In genomic region chrX:17414057-17414658, GRCh38 we compare ENCODE assay signal across 17 cellular contexts. TPM values are rescaled to one million over a fixed set of nuclear protein-coding genes. Genes with fewer than 3 reads are reported as not detected.
DNase-seq lines count a peak whose midpoint lies in the region; ATAC-seq and TF ChIP-seq lines count a peak whose summit lies in the region.
"Had no signal": no experiment of that assay in that cellular context is flagged by ENCODE, and none has a peak within 500 bp of the region (broad histone marks: within the 10 kb centered on the region; RNA-seq: fewer than 3 reads in every experiment).

No MANE protein-coding gene starts in this region.

- DNase-seq in HPDE6-E6E7 (ENCODE audit: extremely low spot score): peak; percentile 22
- DNase-seq in activated naive CD8-positive, alpha-beta T cell treated with anti-CD3 and anti-CD28 coated beads for 36 hours: no peak
- no peak for DNase-seq in sciatic nerve (ENCODE audit: low spot score)
- DNase-seq in NCI-H2196 (lab: John Stamatoyannopoulos, UW; ENCODE audit: unreplicated experiment): no peak
- DNase-seq in COLO668 (lab: John Stamatoyannopoulos, UW; ENCODE audit: unreplicated experiment): no peak
- DNase-seq in SIG-M5 treated with dmso at 0.1 percent for 504 hours (lab: John Stamatoyannopoulos, UW; ENCODE audit: unreplicated experiment): no peak
- no peak for DNase-seq in 8988T
- DNase-seq: activated CD4-positive, alpha-beta T cell treated with anti-CD3 and anti-CD28 coated beads for 4 hours; DMS153; esophagus squamous epithelium had no signal

- no peak overlapping the region for H3K27ac ChIP-seq in gastroesophageal sphincter
- H3K27ac ChIP-seq: colonic mucosa, stomach had no signal

- no peak overlapping the region for H3K4me3 ChIP-seq in gastroesophageal sphincter
- H3K4me3 ChIP-seq: colonic mucosa, esophagus squamous epithelium, K562, stomach had no signal

- peak; percentile 25 for ATAC-seq in gastroesophageal sphincter
- peak; percentile 58 for ATAC-seq in sciatic nerve
- ATAC-seq: K562 had no signal

- H3K4me1 ChIP-seq in gastroesophageal sphincter: peaks cover 0 to 31% (median 0%) of the 10 kb centered on the region in 3 donors
- H3K4me1 ChIP-seq: colonic mucosa had no signal

- WGBS in gastroesophageal sphincter (ENCODE audit: low coverage in 1 of 2), 2 donors: 64 to 83% methylated on average over 1 to 7 of the region's 7 CpGs

- TF ChIP-seq EP300 in gastroesophageal sphincter (IDR thresholded peaks at IDR 0.05): no peak

- peaks cover 2% of the 10 kb centered on the region for H3K36me3 Mint-ChIP-seq in activated naive CD8-positive, alpha-beta T cell treated with anti-CD3 and anti-CD28 coated beads for 36 hours
- H3K36me3 Mint-ChIP-seq: memory B cell had no signal

- peak overlapping the region; percentile 70 for H3K27ac Mint-ChIP-seq in activated naive CD8-positive, alpha-beta T cell treated with anti-CD3 and anti-CD28 coated beads for 36 hours
- H3K27ac Mint-ChIP-seq: activated T-cell treated with anti-CD3 and anti-CD28 coated beads, Interleukin-2, amount 50 U/mL, for 72 hours; memory B cell; T-helper 1 cell treated with Interleukin-12 subunit alpha and Interleukin-12 subunit beta and Interleukin-4 antibody, amounts not matched to agents 30 μg/mL and 1 μg/mL, for 36 hours had no signal

- H3K9me3 Mint-ChIP-seq in activated naive CD8-positive, alpha-beta T cell treated with anti-CD3 and anti-CD28 coated beads for 36 hours: peaks cover 2% of the 10 kb centered on the region
- H3K9me3 Mint-ChIP-seq: memory B cell; T-helper 1 cell treated with Interleukin-12 subunit alpha and Interleukin-12 subunit beta and Interleukin-4 antibody, amounts not matched to agents 30 μg/mL and 1 μg/mL, for 36 hours had no signal

- no peak for TF ChIP-seq CTCF in gastroesophageal sphincter (IDR thresholded peaks at IDR 0.05)

- no peaks in the 10 kb centered on the region for H3K27me3 ChIP-seq in gastroesophageal sphincter
- H3K27me3 ChIP-seq: colonic mucosa, esophagus squamous epithelium, stomach had no signal

- peaks cover 26% of the 10 kb centered on the region for H3K27me3 Mint-ChIP-seq in activated naive CD8-positive, alpha-beta T cell treated with anti-CD3 and anti-CD28 coated beads for 36 hours

- intact Hi-C loops in sciatic nerve (cut with DNase I): no loop called here

- TF ChIP-seq POLR2A in gastroesophageal sphincter (IDR thresholded peaks at IDR 0.05): no peak

- no peaks in the 10 kb centered on the region for H3K9me3 ChIP-seq in gastroesophageal sphincter
- H3K9me3 ChIP-seq: colonic mucosa, esophagus squamous epithelium, stomach had no signal

- H3K36me3 ChIP-seq in gastroesophageal sphincter: no peaks in the 10 kb centered on the region
- H3K36me3 ChIP-seq: colonic mucosa, esophagus squamous epithelium, stomach had no signal

- H3K4me1 Mint-ChIP-seq in activated naive CD8-positive, alpha-beta T cell treated with anti-CD3 and anti-CD28 coated beads for 36 hours: peaks cover 19% of the 10 kb centered on the region
- H3K4me1 Mint-ChIP-seq: memory B cell had no signal

- H3K4me3 Mint-ChIP-seq in activated naive CD8-positive, alpha-beta T cell treated with anti-CD3 and anti-CD28 coated beads for 36 hours: no peak overlapping the region
- H3K4me3 Mint-ChIP-seq: activated T-cell treated with anti-CD3 and anti-CD28 coated beads, Interleukin-2, amount 50 U/mL, for 72 hours; memory B cell; T-helper 1 cell treated with Interleukin-12 subunit alpha and Interleukin-12 subunit beta and Interleukin-4 antibody, amounts not matched to agents 30 μg/mL and 1 μg/mL, for 36 hours had no signal

RNA-seq across cellular contexts. Expression of gene NHS, which starts 39.2 kb away (rescaled TPM):
- total RNA-seq in activated naive CD8-positive, alpha-beta T cell treated with anti-CD3 and anti-CD28 coated beads for 36 hours: 10 to 100 TPM; 25.6 to 25.8 TPM
- 10 to 100 TPM in 1 of 4 donors, 1 to 10 TPM in 3; 4.7 to 12.3 (median 6.6) TPM for total RNA-seq in gastroesophageal sphincter
- 20.2 TPM for total RNA-seq in sciatic nerve
